In the genomic region with DNA sequence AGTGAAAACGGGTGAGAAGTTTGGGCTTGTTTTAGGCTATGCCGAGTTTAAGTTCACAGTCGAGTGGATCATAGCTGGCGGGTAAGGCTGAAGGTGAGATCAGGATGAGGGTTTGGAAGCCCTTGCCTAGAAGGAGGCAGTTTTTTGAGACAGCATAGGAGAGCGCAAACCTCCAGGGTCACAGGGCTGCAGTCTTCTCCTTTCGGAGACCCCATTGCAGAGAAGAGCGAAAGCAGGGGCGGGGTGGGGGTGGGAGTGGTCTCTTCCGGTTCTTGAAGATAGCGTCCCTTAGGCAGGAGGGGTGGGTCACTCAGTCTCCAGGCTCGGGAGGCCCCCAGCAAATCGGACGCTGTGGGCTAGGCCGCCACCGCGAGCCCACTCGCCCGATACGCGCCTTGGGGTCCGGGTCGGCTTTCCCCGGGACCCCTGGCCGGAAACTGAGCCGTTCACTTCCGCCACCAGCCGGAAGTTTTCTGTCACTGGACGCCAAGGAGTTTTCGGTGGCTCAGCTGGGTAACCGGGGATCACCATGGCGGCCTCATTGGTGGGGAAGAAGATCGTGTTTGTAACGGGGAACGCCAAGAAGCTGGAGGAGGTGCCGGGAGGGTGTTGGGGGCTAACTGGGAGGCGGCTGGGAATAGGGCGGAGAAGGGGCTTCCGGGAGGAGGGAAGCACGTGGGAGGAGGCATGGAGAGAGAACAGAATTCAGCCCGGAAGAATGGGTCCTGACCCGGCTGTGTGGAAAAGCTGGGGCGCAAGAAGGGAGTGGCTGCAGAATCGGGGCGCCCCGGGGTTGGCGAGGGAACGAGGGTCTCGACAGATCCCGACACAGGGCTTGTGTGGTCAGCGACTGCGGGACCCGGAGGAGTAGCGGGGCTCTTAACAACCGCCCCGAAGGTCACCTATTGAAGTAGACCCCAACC, we compare ENCODE assay signal across 8 cellular contexts. TPM values are rescaled to one million over a fixed set of nuclear protein-coding genes. Genes with fewer than 3 reads are reported as not detected.
DNase-seq lines count a peak whose midpoint lies in the region; ATAC-seq and TF ChIP-seq lines count a peak whose summit lies in the region.

A gene (plus strand): TSS at position 476 of the 923 bp plus-strand sequence. CDS start 54 bp downstream, at position 530.

- H3K27ac ChIP-seq in ectodermal cell (ENCODE audit: insufficient read depth, low read depth, low read length, poor library complexity, severe bottlenecking) (no peak within 1 kb of the TSS), lower lobe of right lung (peak within 1 kb of the TSS; percentile 91)

- H3K4me1 ChIP-seq in ectodermal cell (ENCODE audit: control insufficient read depth, insufficient read depth, low read length) (peaks cover 5% of the 10 kb centered on the region), lower lobe of right lung (peaks cover 18% of the 10 kb centered on the region)

- peak within 1 kb of the TSS; percentile 45 for H3K4me3 ChIP-seq in ectodermal cell (ENCODE audit: insufficient read depth, low read depth, low read length)
- H3K4me3 ChIP-seq in lower lobe of right lung, result peak within 1 kb of the TSS; percentile 92

- intact Hi-C loops in lower lobe of right lung (cut with DNase I), result no loop called here

- H3K27me3 ChIP-seq in ectodermal cell (ENCODE audit: control insufficient read depth, insufficient read depth, low read length, poor library complexity, severe bottlenecking), result no peaks in the 10 kb centered on the region
- H3K27me3 ChIP-seq in lower lobe of right lung (ENCODE audit: low read depth), result no peaks in the 10 kb centered on the region

- ATAC-seq in lower lobe of right lung (peak; percentile 56 to 77), GM21515 (IDR thresholded peaks at IDR 0.05; ENCODE audit: unreplicated experiment) (no peak)

- H3K9me3 ChIP-seq in ectodermal cell (ENCODE audit: control insufficient read depth, low read length), result no peaks in the 10 kb centered on the region
- H3K9me3 ChIP-seq in lower lobe of right lung, result no peaks in the 10 kb centered on the region

- peak; percentile 56 for DNase-seq in Ammon's horn (ENCODE audit: low spot score)
- DNase-seq in GM19240 (ENCODE audit: insufficient read length, low spot score), result peak; percentile 64
- DNase-seq in NCI-H2227 (lab: John Stamatoyannopoulos, UW; ENCODE audit: unreplicated experiment), result peak; percentile 64
- peak; percentile 34 to 43 for DNase-seq in activated CD4-positive, alpha-beta T cell treated with anti-CD3 and anti-CD28 coated beads, Interleukin-2, amount 50 U/mL, for 4 hours
- DNase-seq in lower lobe of right lung, result peak; percentile 59
- DNase-seq in stimulated activated CD4-positive, alpha-beta T cell treated with anti-CD3 and anti-CD28 coated beads, TNF-alpha, amount 100 ng/mL, for 4 hours (ENCODE audit: low read depth in 3 of 3), result peak; percentile 15 to 51 (median 19)

- H3K36me3 ChIP-seq in ectodermal cell (ENCODE audit: control insufficient read depth, insufficient read depth, low read length) (peaks cover 4% of the 10 kb centered on the region), lower lobe of right lung (peaks cover 13% of the 10 kb centered on the region)

- TF ChIP-seq CTCF in lower lobe of right lung (IDR thresholded peaks at IDR 0.05), result no peak

- 1% methylated on average over 55 of the region's 55 CpGs for WGBS in ectodermal cell, 2 experiments

RNA-seq across cellular contexts. Expression of the gene that starts here (rescaled TPM):
- polyA plus RNA-seq in ectodermal cell (2013, experiment 1 of 4), result 48.1 TPM
- 52.1 TPM for polyA plus RNA-seq in ectodermal cell (2013, experiment 2 of 4)
- polyA plus RNA-seq in ectodermal cell (2013, experiment 3 of 4), result 33.4 TPM
- polyA plus RNA-seq in ectodermal cell (2013, experiment 4 of 4), result 38.4 TPM
- 40.9 TPM for total RNA-seq in lower lobe of right lung
